ENCODE assay signal across 30 cellular contexts in genomic region chr16:68596266-68596665, GRCh38. TPM values are rescaled to one million over a fixed set of nuclear protein-coding genes. Genes with fewer than 3 reads are reported as not detected.
"Had no signal": no experiment of that assay in that cellular context is flagged by ENCODE, and none has a peak within 500 bp of the region (broad histone marks: within the 10 kb centered on the region; RNA-seq: fewer than 3 reads in every experiment).

No MANE protein-coding gene starts in this region.

- H3K36me3 ChIP-seq: brain microvascular endothelial cell, colonic mucosa, esophagus muscularis mucosa, heart left ventricle had no signal

- H3K4me1 ChIP-seq: colonic mucosa, esophagus muscularis mucosa, foreskin keratinocyte, gastrocnemius medialis, heart left ventricle had no signal

- H3K27ac Mint-ChIP-seq: activated CD4-positive, alpha-beta memory T cell treated with anti-CD3 and anti-CD28 coated beads for 36 hours; activated CD4-positive, alpha-beta T cell treated with anti-CD3 and anti-CD28 coated beads for 36 hours; activated CD4-positive, alpha-beta T cell treated with anti-CD3 and anti-CD28 coated beads, Interleukin-2, amount 10 ng/mL, durations not matched to agents 24 days and 14 days; activated CD8-positive, alpha-beta memory T cell treated with anti-CD3 and anti-CD28 coated beads, Interleukin-2, amount 10 ng/mL, durations not matched to agents 7 days and 5 days; activated CD8-positive, alpha-beta T cell treated with anti-CD3 and anti-CD28 coated beads, Interleukin-2, amount 10 ng/mL, durations not matched to agents 7 days and 5 days; activated naive CD4-positive, alpha-beta T cell treated with anti-CD3 and anti-CD28 coated beads, Interleukin-2, amount 10 ng/mL, durations not matched to agents 7 days and 5 days; activated naive CD4-positive, alpha-beta T cell treated with anti-CD3 and anti-CD28 coated beads, Interleukin-2, amount 50 U/mL, for 72 hours; activated naive CD8-positive, alpha-beta T cell treated with anti-CD3 and anti-CD28 coated beads, Interleukin-2, amount 10 ng/mL, durations not matched to agents 7 days and 5 days; activated T-cell treated with anti-CD3 and anti-CD28 coated beads, Interleukin-2, amount 50 U/mL, for 24 hours; activated T-cell treated with anti-CD3 and anti-CD28 coated beads, Interleukin-2, amount 50 U/mL, for 72 hours had no signal

- DNase-seq: activated CD4-positive, alpha-beta memory T cell treated with anti-CD3 and anti-CD28 coated beads for 36 hours; activated CD4-positive, alpha-beta T cell treated with anti-CD3 and anti-CD28 coated beads for 36 hours; activated CD4-positive, alpha-beta T cell treated with anti-CD3 and anti-CD28 coated beads, Interleukin-2, amount 10 ng/mL, durations not matched to agents 24 days and 14 days; activated CD4-positive, CD25-positive, alpha-beta regulatory T cell; activated CD4-positive, CD25-positive, alpha-beta regulatory T cell treated with anti-CD3 and anti-CD28 coated beads, Interleukin-2, amount 50 U/mL, for 72 hours; activated CD8-positive, alpha-beta memory T cell treated with anti-CD3 and anti-CD28 coated beads, Interleukin-2, amount 10 ng/mL, durations not matched to agents 7 days and 5 days; activated CD8-positive, alpha-beta memory T cell treated with anti-CD3 and anti-CD28 coated beads, Interleukin-2, amount 50 U/mL, for 4 hours; activated CD8-positive, alpha-beta T cell treated with anti-CD3 and anti-CD28 coated beads, Interleukin-2, amount 10 ng/mL, durations not matched to agents 7 days and 5 days; activated gamma-delta T cell; activated naive CD4-positive, alpha-beta T cell; activated naive CD4-positive, alpha-beta T cell treated with anti-CD3 and anti-CD28 coated beads, Interleukin-2, amount 10 ng/mL, durations not matched to agents 7 days and 5 days; activated naive CD8-positive, alpha-beta T cell treated with anti-CD3 and anti-CD28 coated beads, Interleukin-2, amount 10 ng/mL, durations not matched to agents 7 days and 5 days; activated T-cell treated with anti-CD3 and anti-CD28 coated beads for 4 hours; activated T-cell treated with anti-CD3 and anti-CD28 coated beads, Interleukin-2, amount 50 U/mL, for 24 hours; activated T-cell treated with anti-CD3 and anti-CD28 coated beads, Interleukin-2, amount 50 U/mL, for 72 hours; amniotic stem cell; anterior cingulate cortex; brain microvascular endothelial cell; caudate nucleus; colonic mucosa; effector CD8-positive, alpha-beta T cell; foreskin keratinocyte; gastrocnemius medialis; glutamatergic neuron; heart left ventricle; T-helper 2 cell had no signal

- H3K4me3 Mint-ChIP-seq: activated CD4-positive, alpha-beta memory T cell treated with anti-CD3 and anti-CD28 coated beads for 36 hours; activated CD4-positive, alpha-beta T cell treated with anti-CD3 and anti-CD28 coated beads for 36 hours; activated CD4-positive, alpha-beta T cell treated with anti-CD3 and anti-CD28 coated beads, Interleukin-2, amount 10 ng/mL, durations not matched to agents 24 days and 14 days; activated CD8-positive, alpha-beta memory T cell treated with anti-CD3 and anti-CD28 coated beads, Interleukin-2, amount 10 ng/mL, durations not matched to agents 7 days and 5 days; activated CD8-positive, alpha-beta T cell treated with anti-CD3 and anti-CD28 coated beads, Interleukin-2, amount 10 ng/mL, durations not matched to agents 7 days and 5 days; activated naive CD4-positive, alpha-beta T cell treated with anti-CD3 and anti-CD28 coated beads, Interleukin-2, amount 10 ng/mL, durations not matched to agents 7 days and 5 days; activated naive CD8-positive, alpha-beta T cell treated with anti-CD3 and anti-CD28 coated beads, Interleukin-2, amount 10 ng/mL, durations not matched to agents 7 days and 5 days; activated T-cell treated with anti-CD3 and anti-CD28 coated beads, Interleukin-2, amount 50 U/mL, for 24 hours; activated T-cell treated with anti-CD3 and anti-CD28 coated beads, Interleukin-2, amount 50 U/mL, for 72 hours had no signal

- H3K4me3 ChIP-seq: colonic mucosa, esophagus muscularis mucosa, gastrocnemius medialis, heart left ventricle had no signal

- H3K27ac ChIP-seq: brain microvascular endothelial cell, colonic mucosa, esophagus muscularis mucosa, foreskin keratinocyte, gastrocnemius medialis, heart left ventricle had no signal

- H3K9me3 ChIP-seq: colonic mucosa, esophagus muscularis mucosa, gastrocnemius medialis had no signal

- H3K27me3 Mint-ChIP-seq: activated CD4-positive, alpha-beta memory T cell treated with anti-CD3 and anti-CD28 coated beads for 36 hours; activated CD4-positive, alpha-beta T cell treated with anti-CD3 and anti-CD28 coated beads for 36 hours; activated CD4-positive, alpha-beta T cell treated with anti-CD3 and anti-CD28 coated beads, Interleukin-2, amount 10 ng/mL, durations not matched to agents 24 days and 14 days; activated CD8-positive, alpha-beta memory T cell treated with anti-CD3 and anti-CD28 coated beads, Interleukin-2, amount 10 ng/mL, durations not matched to agents 7 days and 5 days; activated naive CD4-positive, alpha-beta T cell treated with anti-CD3 and anti-CD28 coated beads, Interleukin-2, amount 10 ng/mL, durations not matched to agents 7 days and 5 days; activated naive CD8-positive, alpha-beta T cell treated with anti-CD3 and anti-CD28 coated beads, Interleukin-2, amount 10 ng/mL, durations not matched to agents 7 days and 5 days; activated T-cell treated with anti-CD3 and anti-CD28 coated beads, Interleukin-2, amount 50 U/mL, for 24 hours had no signal

- ATAC-seq: activated CD4-positive, alpha-beta T cell treated with anti-CD3 and anti-CD28 coated beads for 36 hours; activated CD8-positive, alpha-beta memory T cell treated with anti-CD3 and anti-CD28 coated beads, Interleukin-2, amount 10 ng/mL, durations not matched to agents 7 days and 5 days; activated CD8-positive, alpha-beta T cell treated with anti-CD3 and anti-CD28 coated beads, Interleukin-2, amount 10 ng/mL, durations not matched to agents 7 days and 5 days; activated naive CD4-positive, alpha-beta T cell treated with anti-CD3 and anti-CD28 coated beads, Interleukin-2, amount 50 U/mL, for 72 hours; activated T-cell treated with anti-CD3 and anti-CD28 coated beads, Interleukin-2, amount 50 U/mL, for 72 hours; foreskin keratinocyte; gastrocnemius medialis; heart left ventricle had no signal

- H3K36me3 Mint-ChIP-seq: activated CD4-positive, alpha-beta memory T cell treated with anti-CD3 and anti-CD28 coated beads for 36 hours; activated naive CD4-positive, alpha-beta T cell treated with anti-CD3 and anti-CD28 coated beads, Interleukin-2, amount 10 ng/mL, durations not matched to agents 7 days and 5 days had no signal

- H3K27me3 ChIP-seq: brain microvascular endothelial cell, colonic mucosa, esophagus muscularis mucosa, foreskin keratinocyte, gastrocnemius medialis, heart left ventricle had no signal

- H3K4me1 Mint-ChIP-seq: activated CD4-positive, alpha-beta T cell treated with anti-CD3 and anti-CD28 coated beads for 36 hours; activated CD4-positive, alpha-beta T cell treated with anti-CD3 and anti-CD28 coated beads, Interleukin-2, amount 10 ng/mL, durations not matched to agents 24 days and 14 days; activated CD8-positive, alpha-beta memory T cell treated with anti-CD3 and anti-CD28 coated beads, Interleukin-2, amount 10 ng/mL, durations not matched to agents 7 days and 5 days; activated naive CD4-positive, alpha-beta T cell treated with anti-CD3 and anti-CD28 coated beads, Interleukin-2, amount 10 ng/mL, durations not matched to agents 7 days and 5 days; activated naive CD8-positive, alpha-beta T cell treated with anti-CD3 and anti-CD28 coated beads, Interleukin-2, amount 10 ng/mL, durations not matched to agents 7 days and 5 days had no signal

RNA-seq across cellular contexts. Expression of gene CDH3, which starts 48.8 kb away (rescaled TPM):
- total RNA-seq: activated CD8-positive, alpha-beta memory T cell treated with anti-CD3 and anti-CD28 coated beads for 36 hours; activated CD8-positive, alpha-beta T cell treated with anti-CD3 and anti-CD28 coated beads, Interleukin-2, amount 10 ng/mL, durations not matched to agents 7 days and 5 days; endothelial cell of umbilical vein; gastrocnemius medialis had no signal
